7 cellular contexts compared by ENCODE assay signal in the genomic region with DNA sequence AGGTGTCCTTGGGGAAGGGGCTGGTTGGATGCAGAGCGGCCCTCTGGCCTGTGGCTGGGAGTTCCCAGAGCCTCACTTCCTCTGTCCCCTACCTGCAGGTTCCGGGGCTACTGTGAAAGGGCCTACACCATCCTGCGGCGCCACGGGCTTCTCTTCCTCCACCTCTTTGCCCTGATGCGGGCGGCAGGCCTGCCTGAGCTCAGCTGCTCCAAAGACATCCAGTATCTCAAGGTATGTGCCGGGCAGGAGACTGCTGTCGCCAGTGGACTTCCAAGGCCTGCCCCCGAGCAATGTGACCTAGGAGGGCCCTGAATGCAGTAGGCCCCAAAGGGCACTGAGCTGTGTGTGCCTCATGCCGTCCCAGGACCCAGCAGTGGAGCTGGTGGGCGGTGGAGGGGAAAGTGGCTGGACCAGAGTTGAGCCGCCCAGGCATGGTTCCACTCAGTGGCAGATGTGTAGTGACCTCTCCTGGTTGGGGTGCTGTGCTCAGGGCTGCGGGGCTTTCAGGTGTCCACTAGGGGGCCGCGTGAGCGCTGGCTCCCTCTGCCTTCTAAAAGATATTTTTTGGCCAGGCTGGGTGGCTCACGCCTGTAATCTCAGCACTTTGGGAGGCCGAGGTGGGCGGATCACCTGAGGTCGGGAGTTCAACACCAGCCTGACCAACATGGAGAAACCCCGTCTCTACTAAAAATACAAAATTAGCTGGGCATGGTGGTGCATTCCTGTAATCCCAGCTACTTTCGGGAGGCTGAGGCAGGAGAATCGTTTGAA.
DNase-seq lines count a peak whose midpoint lies in the region; ATAC-seq and TF ChIP-seq lines count a peak whose summit lies in the region.

No MANE protein-coding gene starts in this region.

- DNase-seq in GM12864 (ENCODE audit: low read depth) (no peak), HL-60 (ENCODE audit: low read depth in 1 of 2, low spot score in 1 of 2) (peak in 1 of 2 experiments; percentile 68), RWPE2 (ENCODE audit: low spot score) (no peak), foreskin fibroblast (peak; percentile 43 to 79), renal cortical epithelial cell (ENCODE audit: low read depth) (peak; percentile 18), posterior vena cava (ENCODE audit: low spot score) (no peak)
- peak; percentile 63 for DNase-seq in activated T-helper 9 cell treated with anti-CD3 and anti-CD28 coated beads, Interleukin-2, amount 50 U/mL, for 16 hours (ENCODE audit: low read depth)

- no peaks in the 10 kb centered on the region for H3K4me1 ChIP-seq in RWPE2 (ENCODE audit: insufficient read depth, poor library complexity, severe bottlenecking)

- peaks cover 73% of the 10 kb centered on the region for H3K36me3 ChIP-seq in RWPE2 (ENCODE audit: low read depth)

- intact Hi-C loops in posterior vena cava (cut with DNase I): loop anchor here in 1 of 2 donors (10.0 kb wide), 1 partner anchor 140 kb away; no protein-coding TSS in a partner anchor

- peak; percentile 80 for ATAC-seq in RWPE2 (ENCODE audit: low read depth)

- no peaks in the 10 kb centered on the region for H3K9me3 ChIP-seq in RWPE2 (ENCODE audit: severe bottlenecking)

- H3K27me3 ChIP-seq in HL-60 (ENCODE audit: insufficient read depth, poor library complexity, severe bottlenecking): no peaks in the 10 kb centered on the region
- no peaks in the 10 kb centered on the region for H3K27me3 ChIP-seq in RWPE2 (ENCODE audit: insufficient read depth, poor library complexity, severe bottlenecking)

- no peak overlapping the region for H3K4me3 ChIP-seq in GM12864 (ENCODE audit: low read depth, low read length)
- no peak overlapping the region for H3K4me3 ChIP-seq in HL-60 (replicated peaks; ENCODE audit: insufficient read depth, low read length)
- H3K4me3 ChIP-seq in RWPE2 (ENCODE audit: severe bottlenecking): no peak overlapping the region
- H3K4me3 ChIP-seq in foreskin fibroblast (ENCODE audit: low read depth in 1 of 2, low read length in 2 of 2): no peak overlapping the region

- TF ChIP-seq CTCF in GM12864 (IDR thresholded peaks at IDR 0.05; ENCODE audit: low read depth, low read length, missing control alignments): peak; percentile 91
- TF ChIP-seq CTCF in HL-60 (IDR thresholded peaks at IDR 0.05; ENCODE audit: insufficient read depth, low read length): peak; percentile 87
- peak; percentile 90 for TF ChIP-seq CTCF in RWPE2 (IDR thresholded peaks at IDR 0.05; ENCODE audit: poor library complexity, severe bottlenecking)
- TF ChIP-seq CTCF in foreskin fibroblast (IDR thresholded peaks at IDR 0.05; ENCODE audit: low read depth, low read length): peak; percentile 87

- H3K27ac ChIP-seq in HL-60 (replicated peaks) (no peak overlapping the region), RWPE2 (ENCODE audit: poor library complexity, severe bottlenecking) (no peak overlapping the region)

Comparison
In these comparisons a context has a peak if more than half of its experiments do, and no peak if none do; other contexts are left out.
1. DNase-seq: peak in activated T-helper 9 cell treated with anti-CD3 and anti-CD28 coated beads, Interleukin-2, amount 50 U/mL, for 16 hours (single experiment), foreskin fibroblast (2 of 2) and renal cortical epithelial cell (single experiment); none in GM12864 (single experiment), RWPE2 (single experiment) and posterior vena cava (single experiment).
2. Peak in every context shown above with its lines, with median percentiles within 50 percentile points of each other: CTCF ChIP-seq.